Comparison of ENCODE assay signal across 8 cellular contexts in genomic region chr12:2054091-2055018, GRCh38. TPM values are rescaled to one million over a fixed set of nuclear protein-coding genes. Genes with fewer than 3 reads are reported as not detected.
DNase-seq lines count a peak whose midpoint lies in the region; ATAC-seq and TF ChIP-seq lines count a peak whose summit lies in the region.

No MANE protein-coding gene starts in this region.

- H3K4me1 Mint-ChIP-seq in T-helper 17 cell: peaks cover 25% of the 10 kb centered on the region

- H3K27me3 ChIP-seq in skeletal muscle tissue (ENCODE audit: control insufficient read depth in 3 of 3, insufficient read depth in 3 of 3, low read length in 3 of 3): peaks cover 44 to 71% (median 66%) of the 10 kb centered on the region in 3 donors

- H3K4me3 ChIP-seq in HEK293 (ENCODE audit: low read depth, low read length) (peak overlapping the region; percentile 30), skeletal muscle tissue (ENCODE audit: low read length in 3 of 3) (peak overlapping the region; percentile 57 to 65 (median 63))

- POLR2A ChIA-PET in HEK293 (lab: Yijun Ruan, JAX): no interaction called here

- ATAC-seq in T-helper 17 cell (no peak), left ventricle myocardium superior (peak; percentile 1), GM21367 (IDR thresholded peaks at IDR 0.05; ENCODE audit: unreplicated experiment) (no peak), GM21360 (IDR thresholded peaks at IDR 0.05; ENCODE audit: unreplicated experiment) (no peak)

- CTCF ChIA-PET in HEK293 (lab: Yijun Ruan, JAX): interaction anchor here (0.6 to 4.0 kb wide), 5 partner anchors 9 to 529 kb away, joined by 3 to 29 read pairs (median 4); no protein-coding TSS in a partner anchor

- H3K4me1 ChIP-seq in HEK293 (ENCODE audit: control insufficient read depth, insufficient read depth, low read length): no peaks in the 10 kb centered on the region; the same call in 1 of the 2 replicates
- peaks cover 4 to 13% (median 8%) of the 10 kb centered on the region in 3 donors for H3K4me1 ChIP-seq in skeletal muscle tissue (ENCODE audit: control insufficient read depth in 3 of 3, insufficient read depth in 3 of 3, low read length in 3 of 3)

- intact Hi-C loops in left ventricle myocardium superior (cut with micrococcal nuclease): loop anchor here (10.0 kb wide), 1 partner anchor 230 kb away; no protein-coding TSS in a partner anchor

- peaks cover 15% of the 10 kb centered on the region for H3K36me3 Mint-ChIP-seq in T-helper 17 cell (ENCODE audit: low read depth)

- H3K9me3 ChIP-seq in HEK293 (ENCODE audit: control insufficient read depth, insufficient read depth, low read depth, low read length) (no peaks in the 10 kb centered on the region), T-helper 17 cell (ENCODE audit: control insufficient read depth, low read length, poor library complexity, severe bottlenecking) (no peaks in the 10 kb centered on the region), skeletal muscle tissue (ENCODE audit: control insufficient read depth in 3 of 3, low read length in 3 of 3) (no peaks in the 10 kb centered on the region)

- no peak for DNase-seq in T-helper 17 cell
- DNase-seq in left ventricle myocardium superior: peak; percentile 47
- DNase-seq in stimulated activated CD4-positive, alpha-beta T cell treated with anti-CD3 and anti-CD28 coated beads, Interleukin-2, amount 100 ng/mL, for 48 hours: no peak
- no peak for DNase-seq in effector CD8-positive, alpha-beta T cell (lab: John Stamatoyannopoulos, UW)

- H3K9ac ChIP-seq in skeletal muscle tissue (ENCODE audit: low read depth in 1 of 3, low read length in 3 of 3): peak overlapping the region in 2 of 3 donors; percentile 32 to 60

- H3K27ac Mint-ChIP-seq in T-helper 17 cell: no peak overlapping the region

- peaks cover 79% of the 10 kb centered on the region for H3K27me3 Mint-ChIP-seq in T-helper 17 cell

- 0 out of 2 replicates have a peak, but pooled peaks have one; percentile 17 for TF ChIP-seq CTCF in HEK293 (tag by site-specific recombination; IDR thresholded peaks at IDR 0.05)

- H3K4me3 Mint-ChIP-seq in T-helper 17 cell: peak overlapping the region; percentile 85

- no peaks in the 10 kb centered on the region for H3K36me3 ChIP-seq in HEK293 (ENCODE audit: control insufficient read depth in 2 of 2, insufficient read depth in 1 of 2, low read length in 2 of 2)
- H3K36me3 ChIP-seq in skeletal muscle tissue (ENCODE audit: control insufficient read depth in 3 of 3, insufficient read depth in 3 of 3, low read length in 3 of 3): no peaks in the 10 kb centered on the region

- H3K27ac ChIP-seq in HEK293 (ENCODE audit: extremely low read depth, low read depth, low read length) (no peak overlapping the region; the same call in 1 of the 2 replicates), skeletal muscle tissue (ENCODE audit: low read depth, low read length) (no peak overlapping the region)

TF ChIP-seq in HEK293, 187 proteins besides CTCF, POLR2A, EP300 and RAD21 (continues in another document):
- TF ChIP-seq ZNF394 (tag by site-specific recombination; IDR thresholded peaks at IDR 0.05; ENCODE audit: borderline replicate concordance): no peak
- no peak for TF ChIP-seq ZNF214 (tag by site-specific recombination; IDR thresholded peaks at IDR 0.05; ENCODE audit: borderline replicate concordance)
- no peak for TF ChIP-seq AEBP2 (tag by site-specific recombination; IDR thresholded peaks at IDR 0.05; ENCODE audit: borderline replicate concordance)
- TF ChIP-seq HOXC10 (CRISPR knock-in tag; IDR thresholded peaks at IDR 0.05): no peak
- TF ChIP-seq BCL11A (tag by site-specific recombination; IDR thresholded peaks at IDR 0.05; ENCODE audit: low read depth): 0 out of 2 replicates have a peak, but pooled peaks have one; percentile 22
- TF ChIP-seq ZNF157 (tag by site-specific recombination; IDR thresholded peaks at IDR 0.05): no peak
- peak; percentile 8; the same call in 1 of the 2 replicates for TF ChIP-seq ZNF777 (tag by site-specific recombination; IDR thresholded peaks at IDR 0.05; ENCODE audit: borderline replicate concordance)
- no peak for TF ChIP-seq ZNF146 (tag by site-specific recombination; IDR thresholded peaks at IDR 0.05)
- no peak for TF ChIP-seq ZNF121 (tag by site-specific recombination; IDR thresholded peaks at IDR 0.05)
- TF ChIP-seq HOXA7 (CRISPR knock-in tag; IDR thresholded peaks at IDR 0.05; ENCODE audit: borderline replicate concordance): no peak
- TF ChIP-seq ZNF23 (tag by site-specific recombination; IDR thresholded peaks at IDR 0.05; ENCODE audit: borderline replicate concordance): no peak
- no peak for TF ChIP-seq PBX3 (CRISPR knock-in tag; IDR thresholded peaks at IDR 0.05)
- TF ChIP-seq YY2 (tag by site-specific recombination; IDR thresholded peaks at IDR 0.05): no peak
- peak; percentile 60 for TF ChIP-seq SCRT2 (tag by site-specific recombination; IDR thresholded peaks at IDR 0.05)
- TF ChIP-seq ZBTB8A (tag by site-specific recombination; IDR thresholded peaks at IDR 0.05): peak; percentile 79
- TF ChIP-seq KLF16 (tag by site-specific recombination; IDR thresholded peaks at IDR 0.05): no peak
- TF ChIP-seq PATZ1 (tag by site-specific recombination; IDR thresholded peaks at IDR 0.05): 0 out of 2 replicates have a peak, but pooled peaks have one; percentile 40
- no peak for TF ChIP-seq KLF8 (tag by site-specific recombination; IDR thresholded peaks at IDR 0.05)
- TF ChIP-seq GFI1B (tag by site-specific recombination; IDR thresholded peaks at IDR 0.05): no peak
- no peak for TF ChIP-seq ZNF280D (tag by site-specific recombination; IDR thresholded peaks at IDR 0.05)
- TF ChIP-seq EGR2 (tag by site-specific recombination; IDR thresholded peaks at IDR 0.05; ENCODE audit: low read depth): peak; percentile 99
- TF ChIP-seq KLF1 (tag by site-specific recombination; IDR thresholded peaks at IDR 0.05): no peak
- no peak for TF ChIP-seq TCF7L2 (IDR thresholded peaks at IDR 0.05; ENCODE audit: borderline replicate concordance, low read depth, low read length)

RNA-seq across cellular contexts. Expression of gene CACNA1C, which starts 1.6 kb away (rescaled TPM):
- total RNA-seq in T-helper 17 cell: under 1 TPM; 0.02 to 0.18 TPM
- 201 TPM for total RNA-seq in left ventricle myocardium superior
- 7.3 TPM for total RNA-seq in skeletal muscle tissue

RNA-seq across cellular contexts. Expression of gene DCP1B, which starts 50.1 kb away (rescaled TPM):
- total RNA-seq in T-helper 17 cell (10 to 100 TPM in 1 of 2 donors, 1 to 10 TPM in 1; 9.7 to 10.5 TPM), left ventricle myocardium superior (1.7 TPM), skeletal muscle tissue (3.7 TPM)

Comparison
In these comparisons a context has a peak if more than half of its experiments do, and no peak if none do; other contexts are left out.
1. RNA of gene CACNA1C, which starts 1.6 kb away (total RNA-seq): 201 TPM in left ventricle myocardium superior (single experiment); 7.3 TPM in skeletal muscle tissue (single experiment) and 0.02 to 0.18 TPM in T-helper 17 cell; every median in the first group is over 10 times any median in the second.